17 cellular contexts compared by ENCODE assay signal in genomic region chr6:52141596-52141995, GRCh38. TPM values are rescaled to one million over a fixed set of nuclear protein-coding genes. Genes with fewer than 3 reads are reported as not detected.
DNase-seq lines count a peak whose midpoint lies in the region; ATAC-seq and TF ChIP-seq lines count a peak whose summit lies in the region.
"Had no signal": no experiment of that assay in that cellular context is flagged by ENCODE, and none has a peak within 500 bp of the region (broad histone marks: within the 10 kb centered on the region; RNA-seq: fewer than 3 reads in every experiment).

No MANE protein-coding gene starts in this region.

- in situ Hi-C loops in gastrocnemius medialis (cut with MboI; ENCODE audit: low sequenced_read_pairs in 4 of 4), result no loop called here

- no peak for ATAC-seq in gastrocnemius medialis

- H3K4me3 ChIP-seq in OCI-LY3 (ENCODE audit: low read length) (no peak overlapping the region), gastrocnemius medialis (no peak overlapping the region)
- H3K4me3 ChIP-seq: GM23248, HAP-1 had no signal

- H3K27ac ChIP-seq in OCI-LY3 (ENCODE audit: low read length), result no peak overlapping the region
- H3K27ac ChIP-seq in gastrocnemius medialis, result peak overlapping the region; percentile 45 to 83 (median 76)
- H3K27ac ChIP-seq: GM23248 had no signal

- peak overlapping the region; percentile 21; the same call in 1 of the 2 replicates for H3K4me2 ChIP-seq in OCI-LY3 (ENCODE audit: low read length)

- no peak for TF ChIP-seq POLR2A in gastrocnemius medialis (IDR thresholded peaks at IDR 0.05)

- H3K9me3 ChIP-seq in OCI-LY3 (ENCODE audit: insufficient read depth, low read length), result no peaks in the 10 kb centered on the region
- no peaks in the 10 kb centered on the region for H3K9me3 ChIP-seq in gastrocnemius medialis
- H3K9me3 ChIP-seq: BE2C, HAP-1 had no signal

- no peak overlapping the region for H3K9ac ChIP-seq in OCI-LY3 (ENCODE audit: low read length)
- H3K9ac ChIP-seq: GM23248 had no signal

- TF ChIP-seq CTCF in OCI-LY3 (IDR thresholded peaks at IDR 0.05; ENCODE audit: low read depth, low read length) (no peak), gastrocnemius medialis (IDR thresholded peaks at IDR 0.05 in 4 of 5, conservative IDR thresholded peaks at IDR 0.05 in 1 of 5) (no peak)

- H2AFZ ChIP-seq in OCI-LY3 (ENCODE audit: low read depth, low read length), result no peak overlapping the region
- H2AFZ ChIP-seq: GM23248 had no signal

- intact Hi-C loops in gastrocnemius medialis (cut with DNase I; ENCODE audit: low total_unique reads), result no loop called here

- H3K27me3 ChIP-seq in OCI-LY3 (ENCODE audit: low read depth, low read length) (peaks cover 21% of the 10 kb centered on the region), gastrocnemius medialis (no peaks in the 10 kb centered on the region)

- DNase-seq in myocyte (ENCODE audit: low read depth), result peak; percentile 68
- no peak for DNase-seq in gastrocnemius medialis
- DNase-seq in NAMALWA (ENCODE audit: low spot score), result no peak
- no peak for DNase-seq in DMS114 treated with DMSO at 0.1 percent for 48 hours (lab: John Stamatoyannopoulos, UW; ENCODE audit: unreplicated experiment)
- no peak for DNase-seq in SIG-M5 treated with dmso at 0.1 percent for 504 hours (lab: John Stamatoyannopoulos, UW; ENCODE audit: unreplicated experiment)
- DNase-seq: BE2C; C1 segment of cervical spinal cord; CD4-positive, CD25-positive, alpha-beta regulatory T cell; CD8-positive, alpha-beta memory T cell; COR-L47; DMS 273 treated with DMSO at 0.1 percent for 48 hours; GM23248 had no signal

- H3K36me3 ChIP-seq in OCI-LY3 (replicated peaks; ENCODE audit: low read depth, low read length), result no peaks in the 10 kb centered on the region
- no peaks in the 10 kb centered on the region for H3K36me3 ChIP-seq in gastrocnemius medialis
- H3K36me3 ChIP-seq: BE2C, HAP-1 had no signal

- H3K79me2 ChIP-seq in OCI-LY3 (ENCODE audit: low read length), result no peaks in the 10 kb centered on the region

- H4K20me1 ChIP-seq in OCI-LY3 (ENCODE audit: insufficient read depth, low read length), result no peaks in the 10 kb centered on the region

- H3K4me1 ChIP-seq in OCI-LY3 (ENCODE audit: low read length), result peaks cover 61% of the 10 kb centered on the region
- H3K4me1 ChIP-seq in gastrocnemius medialis, result peaks cover 31 to 50% of the 10 kb centered on the region in 2 donors
- H3K4me1 ChIP-seq: BE2C, HAP-1 had no signal

RNA-seq across cellular contexts. Expression of gene IL17A, which starts 44.6 kb away (rescaled TPM):
- total RNA-seq in myocyte, result not detected in 2 replicates
- polyA plus RNA-seq in myocyte (2012), result not detected
- not detected for total RNA-seq in gastrocnemius medialis
- total RNA-seq: A172; CD4-positive, CD25-positive, alpha-beta regulatory T cell; GM23248; H4; HT-29 had no signal
- polyA plus RNA-seq: CD8-positive, alpha-beta memory T cell; GM23248 had no signal

RNA-seq across cellular contexts. Expression of gene PKHD1, which starts 54.2 kb away (rescaled TPM):
- total RNA-seq in myocyte (3.6 and 4.4 TPM in 2 replicates), gastrocnemius medialis (under 1 TPM in 3 of 4 donors, not detected in 1; 0.02 to 0.05 (median 0.02) TPM)
- polyA plus RNA-seq in myocyte (2012), result 0.77 TPM
- total RNA-seq: A172; CD8-positive, alpha-beta memory T cell; GM23248; H4 had no signal
- polyA plus RNA-seq: CD4-positive, CD25-positive, alpha-beta regulatory T cell; CD8-positive, alpha-beta memory T cell; GM23248 had no signal
